ENCODE assay signal across 11 cellular contexts in genomic region chr7:128000854-128001265, GRCh38. TPM values are rescaled to one million over a fixed set of nuclear protein-coding genes. Genes with fewer than 3 reads are reported as not detected.
DNase-seq lines count a peak whose midpoint lies in the region; ATAC-seq and TF ChIP-seq lines count a peak whose summit lies in the region.
"Had no signal": no experiment of that assay in that cellular context is flagged by ENCODE, and none has a peak within 500 bp of the region (broad histone marks: within the 10 kb centered on the region; RNA-seq: fewer than 3 reads in every experiment).

No MANE protein-coding gene starts in this region.

- H3K9ac ChIP-seq in smooth muscle cell (ENCODE audit: low read depth) = no peak overlapping the region

- H3K27me3 ChIP-seq in upper lobe of left lung (no peaks in the 10 kb centered on the region), smooth muscle cell (ENCODE audit: low read depth) (no peaks in the 10 kb centered on the region)

- peaks cover 100% of the 10 kb centered on the region for H4K20me1 ChIP-seq in smooth muscle cell (ENCODE audit: low read depth)

- no peak for TF ChIP-seq POLR2A in upper lobe of left lung (IDR thresholded peaks at IDR 0.05)

- no peak for TF ChIP-seq EP300 in upper lobe of left lung (IDR thresholded peaks at IDR 0.05)

- WGBS in upper lobe of left lung, 2 donors = 44 to 52% methylated on average over 6 of the region's 6 CpGs
- WGBS in smooth muscle cell (ENCODE audit: low lambda C conversion rate) = 92% methylated on average over 6 of the region's 6 CpGs

- H3K4me3 ChIP-seq in epithelial cell of proximal tubule (ENCODE audit: low read depth, low read length) (no peak overlapping the region), upper lobe of left lung (no peak overlapping the region), smooth muscle cell (no peak overlapping the region)

- H3K79me2 ChIP-seq in smooth muscle cell (ENCODE audit: low read depth) = peaks cover 3% of the 10 kb centered on the region

- peak; percentile 37 for DNase-seq in epithelial cell of proximal tubule (ENCODE audit: low read depth)
- DNase-seq in upper lobe of left lung = no peak
- DNase-seq in medulla oblongata (ENCODE audit: extremely low spot score) = no peak
- no peak for DNase-seq in substantia nigra (lab: John Stamatoyannopoulos, UW)
- no peak for DNase-seq in smooth muscle cell (lab: John Stamatoyannopoulos, UW; ENCODE audit: unreplicated experiment)
- DNase-seq: mesendoderm; NCI-H1436; stimulated activated CD4-positive, alpha-beta T cell treated with anti-CD3 and anti-CD28 coated beads, Interleukin-15, amount 100 ng/mL, for 24 hours had no signal

- H3K36me3 ChIP-seq in upper lobe of left lung (no peaks in the 10 kb centered on the region), smooth muscle cell (ENCODE audit: low read depth) (no peaks in the 10 kb centered on the region)

- H3F3A ChIP-seq in smooth muscle cell (ENCODE audit: low read depth) = no peaks in the 10 kb centered on the region

- H2AFZ ChIP-seq in smooth muscle cell (ENCODE audit: low read depth) = no peak overlapping the region

- H3K27ac ChIP-seq in upper lobe of left lung = peak overlapping the region in 3 of 4 donors; percentile 11 to 52 (median 50)
- no peak overlapping the region for H3K27ac ChIP-seq in substantia nigra (ENCODE audit: low read depth, low read length, poor library complexity, severe bottlenecking)
- no peak overlapping the region for H3K27ac ChIP-seq in smooth muscle cell (ENCODE audit: low read depth)
- H3K27ac ChIP-seq: RWPE1 had no signal

- TF ChIP-seq CTCF in epithelial cell of proximal tubule (conservative IDR thresholded peaks at IDR 0.05; ENCODE audit: low read depth, low read length) = no peak
- TF ChIP-seq CTCF in upper lobe of left lung (IDR thresholded peaks at IDR 0.05) = no peak
- no peak for TF ChIP-seq CTCF in smooth muscle cell (IDR thresholded peaks at IDR 0.05; ENCODE audit: borderline replicate concordance, insufficient read depth, poor library complexity, severe bottlenecking)

- H3K9me3 ChIP-seq in upper lobe of left lung (no peaks in the 10 kb centered on the region), smooth muscle cell (replicated peaks; ENCODE audit: low read depth) (no peaks in the 10 kb centered on the region)

- H3K4me2 ChIP-seq in smooth muscle cell = no peak overlapping the region

- ATAC-seq in GM19351 (IDR thresholded peaks at IDR 0.05; ENCODE audit: unreplicated experiment) (peak; percentile 68), HG03039 (IDR thresholded peaks at IDR 0.05; ENCODE audit: unreplicated experiment) (peak; percentile 44), upper lobe of left lung (ENCODE audit: low FRiP score in 2 of 2) (no peak)

- H3K4me1 ChIP-seq in upper lobe of left lung (peaks cover 17 to 49% (median 32%) of the 10 kb centered on the region in 4 donors), smooth muscle cell (ENCODE audit: low read depth) (peaks cover 15% of the 10 kb centered on the region)

RNA-seq across cellular contexts. Expression of gene LRRC4, which starts 30.4 kb away (rescaled TPM):
- 1.1 and 1.3 TPM in 2 replicates for total RNA-seq in epithelial cell of proximal tubule
- total RNA-seq in upper lobe of left lung = 10 to 100 TPM in 3 of 6 donors, 1 to 10 TPM in 3; 3.9 to 23.3 (median 11.1) TPM
- not detected in 2 replicates for total RNA-seq in smooth muscle cell
- 0.25 TPM in 1 of 2 replicates, not detected in the other for polyA plus RNA-seq in smooth muscle cell

Comparison
In these comparisons a context has a peak if more than half of its experiments do, and no peak if none do; other contexts are left out.
1. ATAC-seq: peak in GM19351 (single experiment) and HG03039 (single experiment); none in upper lobe of left lung (0 of 2).
2. H3K27ac ChIP-seq: peak in upper lobe of left lung (3 of 4); none in substantia nigra (single experiment) and smooth muscle cell (single experiment).